Comparison of ENCODE assay signal across 10 cellular contexts in genomic region chr2:86201951-86202692, GRCh38. TPM values are rescaled to one million over a fixed set of nuclear protein-coding genes. Genes with fewer than 3 reads are reported as not detected.
A peak's percentile ranks its signal among the peaks of the same experiment; 100 is the strongest.
DNase-seq lines count a peak whose midpoint lies in the region; ATAC-seq and TF ChIP-seq lines count a peak whose summit lies in the region.
"Had no signal": no experiment of that assay in that cellular context is flagged by ENCODE, and none has a peak within 500 bp of the region (broad histone marks: within the 10 kb centered on the region; RNA-seq: fewer than 3 reads in every experiment).

No MANE protein-coding gene starts in this region.

- H3K56ac ChIP-seq in IMR-90 (ENCODE audit: extremely low read depth, insufficient read depth, low read length) = no peak overlapping the region

- no peak overlapping the region for H2AK9ac ChIP-seq in IMR-90 (replicated peaks; ENCODE audit: low read depth, low read length, poor library complexity)

- H3K27me3 ChIP-seq in CD4-positive, CD25-positive, alpha-beta regulatory T cell (ENCODE audit: control insufficient read depth, insufficient read depth, low read length) = no peaks in the 10 kb centered on the region
- no peaks in the 10 kb centered on the region for H3K27me3 ChIP-seq in IMR-90 (ENCODE audit: control insufficient read depth, insufficient read depth, low read length)
- no peaks in the 10 kb centered on the region for H3K27me3 ChIP-seq in naive thymus-derived CD4-positive, alpha-beta T cell (ENCODE audit: control insufficient read depth in 2 of 2, insufficient read depth in 2 of 2, low read length in 2 of 2)
- H3K27me3 ChIP-seq: left lung had no signal

- no peak overlapping the region for H4K91ac ChIP-seq in IMR-90 (ENCODE audit: insufficient read depth, low read depth, low read length)

- no peak overlapping the region for H4K5ac ChIP-seq in IMR-90 (ENCODE audit: low read depth, low read length)

- H2BK120ac ChIP-seq in IMR-90 (ENCODE audit: low read depth, low read length) = no peak overlapping the region

- H3K4ac ChIP-seq in IMR-90 (ENCODE audit: low read depth, low read length) = no peak overlapping the region

- no peak overlapping the region for H3K4me2 ChIP-seq in IMR-90 (ENCODE audit: low read depth, low read length)

- WGBS in IMR-90 (ENCODE audit: extremely low coverage in 2 of 2, insufficient read length in 1 of 2), 2 experiments = 80% methylated on average over 1 of the region's 6 CpGs; no CpG with 5 or more reads in 1 of the 2 experiments

- peak overlapping the region; percentile 43; the same call in 1 of the 2 replicates for H2AK5ac ChIP-seq in IMR-90 (ENCODE audit: low read depth, low read length)

- H3K14ac ChIP-seq in IMR-90 (replicated peaks; ENCODE audit: low read depth, low read length) = no peak overlapping the region

- H3K36me3 ChIP-seq in CD4-positive, CD25-positive, alpha-beta regulatory T cell (ENCODE audit: control insufficient read depth, insufficient read depth, low read length) = peaks cover 10% of the 10 kb centered on the region
- peaks cover 7% of the 10 kb centered on the region for H3K36me3 ChIP-seq in IMR-90 (ENCODE audit: control insufficient read depth, insufficient read depth, low read length)
- peaks cover 0 to 18% (median 3%) of the 10 kb centered on the region in 3 experiments for H3K36me3 ChIP-seq in naive thymus-derived CD4-positive, alpha-beta T cell (ENCODE audit: control insufficient read depth in 2 of 3, insufficient read depth in 3 of 3, low read length in 3 of 3)

- H3K4me3 ChIP-seq in CD4-positive, CD25-positive, alpha-beta regulatory T cell (ENCODE audit: low read depth, low read length) = no peak overlapping the region
- H3K4me3 ChIP-seq in IMR-90 (ENCODE audit: insufficient read depth, low read depth, low read length) = no peak overlapping the region
- no peak overlapping the region for H3K4me3 ChIP-seq in naive thymus-derived CD4-positive, alpha-beta T cell (ENCODE audit: low read length)
- H3K4me3 ChIP-seq: left lung, skin epidermis had no signal

- no peak overlapping the region for H2AFZ ChIP-seq in IMR-90 (replicated peaks; ENCODE audit: low read length, poor library complexity)

- H3K36me3 Mint-ChIP-seq in CD4-positive, CD25-positive, alpha-beta regulatory T cell = peaks cover 6% of the 10 kb centered on the region
- H3K36me3 Mint-ChIP-seq in brain = peaks cover 7% of the 10 kb centered on the region
- peaks cover 0 to 18% (median 9%) of the 10 kb centered on the region in 5 donors for H3K36me3 Mint-ChIP-seq in naive thymus-derived CD4-positive, alpha-beta T cell

- ATAC-seq in CD4-positive, CD25-positive, alpha-beta regulatory T cell (ENCODE audit: low read depth in 2 of 2) = no peak
- ATAC-seq in IMR-90 (ENCODE audit: low read depth) = no peak
- ATAC-seq in naive thymus-derived CD4-positive, alpha-beta T cell = no peak
- ATAC-seq: left lung had no signal

- no peak overlapping the region for H2BK15ac ChIP-seq in IMR-90 (ENCODE audit: low read depth, low read length)

- H3K79me1 ChIP-seq in IMR-90 (ENCODE audit: low read depth in 1 of 2, low read length in 2 of 2) = peaks cover 26 to 33% of the 10 kb centered on the region in 2 experiments

- no TSS peak for BruUV-seq in IMR-90 (replicated peaks; lab: Mats Ljungman, UMichigan)

- H3K9me1 ChIP-seq in IMR-90 (ENCODE audit: insufficient read depth, low read length) = peaks cover 2% of the 10 kb centered on the region; the same call in 1 of the 2 replicates

- no peaks in the 10 kb centered on the region for H3K9me3 Mint-ChIP-seq in CD4-positive, CD25-positive, alpha-beta regulatory T cell
- no peaks in the 10 kb centered on the region for H3K9me3 Mint-ChIP-seq in brain
- no peaks in the 10 kb centered on the region for H3K9me3 Mint-ChIP-seq in naive thymus-derived CD4-positive, alpha-beta T cell

- H3K9me3 ChIP-seq in CD4-positive, CD25-positive, alpha-beta regulatory T cell (ENCODE audit: control insufficient read depth in 2 of 2, low read length in 2 of 2) = no peaks in the 10 kb centered on the region
- H3K9me3 ChIP-seq in IMR-90 (ENCODE audit: control insufficient read depth, insufficient read depth, low read length) = no peaks in the 10 kb centered on the region
- H3K9me3 ChIP-seq in naive thymus-derived CD4-positive, alpha-beta T cell (ENCODE audit: control insufficient read depth in 2 of 3, low read length in 3 of 3) = no peaks in the 10 kb centered on the region
- H3K9me3 ChIP-seq: left lung had no signal

- no peaks in the 10 kb centered on the region; the same call in 1 of the 2 replicates for H4K20me1 ChIP-seq in IMR-90 (ENCODE audit: insufficient read depth, low read length)

- peaks cover 19 to 48% (median 37%) of the 10 kb centered on the region in 4 donors for H3K4me1 Mint-ChIP-seq in CD4-positive, CD25-positive, alpha-beta regulatory T cell
- peaks cover 44% of the 10 kb centered on the region for H3K4me1 Mint-ChIP-seq in brain
- peaks cover 19 to 55% (median 42%) of the 10 kb centered on the region in 7 donors for H3K4me1 Mint-ChIP-seq in naive thymus-derived CD4-positive, alpha-beta T cell

- POLR2A ChIA-PET in IMR-90 (lab: Charles Lee; ENCODE audit: unreplicated experiment) = no interaction called here
- POLR2A ChIA-PET in naive thymus-derived CD4-positive, alpha-beta T cell (lab: Charles Lee) = no interaction called here
- POLR2A ChIA-PET in RWPE1 (lab: Yijun Ruan, JAX; ENCODE audit: low non-redundant PET) = interaction anchor here (0.7 kb wide), 1 partner anchor 508 kb away, joined by 8 read pairs; the partner anchor contains the start of gene GNLY

- H2BK20ac ChIP-seq in IMR-90 (ENCODE audit: low read depth, low read length) = no peak overlapping the region

- no peak overlapping the region for H3K27ac ChIP-seq in CD4-positive, CD25-positive, alpha-beta regulatory T cell (ENCODE audit: insufficient read depth, low read length, poor library complexity, severe bottlenecking)
- H3K27ac ChIP-seq in IMR-90 (ENCODE audit: insufficient read depth, low read length) = no peak overlapping the region
- H3K27ac ChIP-seq in naive thymus-derived CD4-positive, alpha-beta T cell (ENCODE audit: low read depth, low read length) = no peak overlapping the region
- no peak overlapping the region for H3K27ac ChIP-seq in RWPE1
- H3K27ac ChIP-seq: left lung had no signal

- dilution Hi-C loops in IMR-90 (cut with HindIII; ENCODE audit: low sequenced_read_pairs, unreplicated experiment) = no loop called here

- H3K23ac ChIP-seq in IMR-90 (ENCODE audit: low read depth, low read length) = peak overlapping the region; percentile 33; the same call in 1 of the 2 replicates

- no peak for TF ChIP-seq CTCF in IMR-90 (conservative IDR thresholded peaks at IDR 0.05; ENCODE audit: low read depth, low read length)
- no peak for TF ChIP-seq CTCF in brain (conservative IDR thresholded peaks at IDR 0.05)
- no peak for TF ChIP-seq CTCF in RWPE1 (conservative IDR thresholded peaks at IDR 0.05; ENCODE audit: low read depth)

- peaks cover 10% of the 10 kb centered on the region for H3K4me1 ChIP-seq in CD4-positive, CD25-positive, alpha-beta regulatory T cell (ENCODE audit: control insufficient read depth, insufficient read depth, low read length, poor library complexity, severe bottlenecking)
- H3K4me1 ChIP-seq in IMR-90 (ENCODE audit: control insufficient read depth, insufficient read depth, low read length) = 0 out of 2 replicates have a peak, but pooled peaks cover 1% of the 10 kb centered on the region
- peaks cover 0 to 4% of the 10 kb centered on the region in 2 donors for H3K4me1 ChIP-seq in naive thymus-derived CD4-positive, alpha-beta T cell (ENCODE audit: control insufficient read depth in 2 of 2, insufficient read depth in 2 of 2, low read length in 2 of 2)

- H3K27ac Mint-ChIP-seq in CD4-positive, CD25-positive, alpha-beta regulatory T cell = peak overlapping the region in 1 of 3 donors; percentile 63
- H3K27ac Mint-ChIP-seq in brain = peak overlapping the region; percentile 40 to 98 (median 69)
- peak overlapping the region in 5 of 9 donors; percentile 6 to 82 (median 55) for H3K27ac Mint-ChIP-seq in naive thymus-derived CD4-positive, alpha-beta T cell

- intact Hi-C loops in IMR-90 (cut with micrococcal nuclease) = loop anchor here (2.0 kb wide), 1 partner anchor 241 kb away; no protein-coding TSS in a partner anchor
- intact Hi-C loops in naive thymus-derived CD4-positive, alpha-beta T cell (cut with micrococcal nuclease) = no loop called here
- intact Hi-C loops in posterior vena cava (cut with DNase I) = no loop called here

- H2BK5ac ChIP-seq in IMR-90 (ENCODE audit: low read depth, low read length, poor library complexity, severe bottlenecking) = no peak overlapping the region

- peak overlapping the region; percentile 55 to 95 (median 59) for H3K4me3 Mint-ChIP-seq in CD4-positive, CD25-positive, alpha-beta regulatory T cell
- peak overlapping the region; percentile 59 to 88 (median 63) for H3K4me3 Mint-ChIP-seq in brain
- H3K4me3 Mint-ChIP-seq in naive thymus-derived CD4-positive, alpha-beta T cell = peak overlapping the region in 8 of 10 donors; percentile 27 to 95 (median 46)

- no peak for TF ChIP-seq RAD21 in IMR-90 (IDR thresholded peaks at IDR 0.05; ENCODE audit: low read length)

- no peak for DNase-seq in CD4-positive, CD25-positive, alpha-beta regulatory T cell
- no peak for DNase-seq in IMR-90
- DNase-seq in naive thymus-derived CD4-positive, alpha-beta T cell = no peak
- no peak for DNase-seq in RWPE1 (ENCODE audit: low spot score)
- no peak for DNase-seq in effector CD4-positive, alpha-beta T cell
- DNase-seq in LoVo (ENCODE audit: low spot score) = no peak
- no peak for DNase-seq in posterior vena cava (ENCODE audit: low spot score)
- DNase-seq: left lung had no signal

- CTCF ChIA-PET in IMR-90 (lab: Yijun Ruan, JAX) (interaction anchor here (1.3 kb wide), 1 partner anchor 19 kb away, joined by 3 read pairs; no protein-coding TSS in a partner anchor), RWPE1 (lab: Yijun Ruan, JAX) (interaction anchor here (0.7 to 1.0 kb wide), 3 partner anchors 12 to 25 kb away, joined by 3 to 6 read pairs (median 4); no protein-coding TSS in a partner anchor)
- CTCF ChIA-PET in naive thymus-derived CD4-positive, alpha-beta T cell (lab: Charles Lee) = no interaction called here

- no peaks in the 10 kb centered on the region for H3K27me3 Mint-ChIP-seq in CD4-positive, CD25-positive, alpha-beta regulatory T cell
- peaks cover 8% of the 10 kb centered on the region for H3K27me3 Mint-ChIP-seq in brain
- no peaks in the 10 kb centered on the region for H3K27me3 Mint-ChIP-seq in naive thymus-derived CD4-positive, alpha-beta T cell

- H3K9ac ChIP-seq in IMR-90 (ENCODE audit: low read depth, low read length) = no peak overlapping the region

- no peak overlapping the region for H3K18ac ChIP-seq in IMR-90 (ENCODE audit: low read depth, low read length)

- no peak for TF ChIP-seq POLR2A in IMR-90 (IDR thresholded peaks at IDR 0.05; ENCODE audit: low read depth, low read length)

- in situ Hi-C loops in IMR-90 (cut with MboI; ENCODE audit: low sequenced_read_pairs) = no loop called here

- no peak overlapping the region for H4K8ac ChIP-seq in IMR-90 (ENCODE audit: low read depth in 2 of 2, low read length in 2 of 2)

RNA-seq across cellular contexts. Expression of gene MRPL35, which starts 2.9 kb away (rescaled TPM):
- 10.1 TPM for total RNA-seq in CD4-positive, CD25-positive, alpha-beta regulatory T cell
- 10 to 100 TPM; 38.7 to 53.1 (median 39.8) TPM for polyA plus RNA-seq in CD4-positive, CD25-positive, alpha-beta regulatory T cell
- 26.7 and 64.0 TPM in 2 replicates for total RNA-seq in IMR-90 (2012; rRNA removed)
- 37.6 and 48.7 TPM in 2 replicates for polyA plus RNA-seq in IMR-90 (2012; rRNA removed)
- 12.7 and 13.9 TPM in 2 replicates for polyA plus RNA-seq in IMR-90 (2012; cell fraction: cytosol; rRNA removed)
- polyA plus RNA-seq in IMR-90 (2012; cell fraction: nucleus; rRNA removed; ENCODE audit: low replicate concordance) = 3.7 and 9.4 TPM in 2 replicates
- 16.4 TPM for polyA plus RNA-seq in brain (ENCODE audit: insufficient read depth, low read depth, low replicate concordance)
- total RNA-seq in naive thymus-derived CD4-positive, alpha-beta T cell = 10 to 100 TPM in 4 of 5 experiments, 1 to 10 TPM in 1; 9.7 to 49.2 (median 26.5) TPM
- 10 to 100 TPM; 29.0 to 38.2 TPM for polyA plus RNA-seq in naive thymus-derived CD4-positive, alpha-beta T cell
- 10 to 100 TPM; 30.8 to 39.4 TPM for total RNA-seq in posterior vena cava

RNA-seq across cellular contexts. Expression of gene IMMT, which starts 6.9 kb away (rescaled TPM):
- total RNA-seq in CD4-positive, CD25-positive, alpha-beta regulatory T cell = 61.9 TPM
- 10 to 100 TPM; 58.4 to 71.3 (median 62.6) TPM for polyA plus RNA-seq in CD4-positive, CD25-positive, alpha-beta regulatory T cell
- total RNA-seq in IMR-90 (2012; rRNA removed) (87.3 and 90.0 TPM in 2 replicates), posterior vena cava (10 to 100 TPM; 67.6 to 73.7 TPM)
- polyA plus RNA-seq in IMR-90 (2012; rRNA removed) (41.0 and 50.5 TPM in 2 replicates), brain (ENCODE audit: insufficient read depth, low read depth, low replicate concordance) (60.9 TPM)
- 14.0 and 31.8 TPM in 2 replicates for polyA plus RNA-seq in IMR-90 (2012; cell fraction: cytosol; rRNA removed)
- polyA plus RNA-seq in IMR-90 (2012; cell fraction: nucleus; rRNA removed; ENCODE audit: low replicate concordance) = 12.0 and 46.2 TPM in 2 replicates
- 100 to 1,000 TPM in 1 of 5 experiments, 10 to 100 TPM in 4; 59.2 to 164 (median 77.0) TPM for total RNA-seq in naive thymus-derived CD4-positive, alpha-beta T cell
- polyA plus RNA-seq in naive thymus-derived CD4-positive, alpha-beta T cell = 10 to 100 TPM; 66.7 to 95.5 TPM
